In genomic region chr12:8630131-8630530, GRCh38 we compare ENCODE assay signal across 17 cellular contexts. TPM values are rescaled to one million over a fixed set of nuclear protein-coding genes. Genes with fewer than 3 reads are reported as not detected.
DNase-seq lines count a peak whose midpoint lies in the region; ATAC-seq and TF ChIP-seq lines count a peak whose summit lies in the region.
"Had no signal": no experiment of that assay in that cellular context is flagged by ENCODE, and none has a peak within 500 bp of the region (broad histone marks: within the 10 kb centered on the region; RNA-seq: fewer than 3 reads in every experiment).

No MANE protein-coding gene starts in this region.

- H3K27me3 Mint-ChIP-seq in stimulated activated memory B cell treated with anti-CD40 and anti-IgM and Interleukin-4, amounts not matched to agents 10 μg/mL and 1 μg/mL and 100 μg/mL, for 72 hours, result no peaks in the 10 kb centered on the region

- no peak for TF ChIP-seq CTCF in brain microvascular endothelial cell (IDR thresholded peaks at IDR 0.05; ENCODE audit: low read depth, low read length, missing control alignments)

- H3K4me3 Mint-ChIP-seq in stimulated activated memory B cell treated with anti-CD40 and anti-IgM and Interleukin-4, amounts not matched to agents 10 μg/mL and 1 μg/mL and 100 μg/mL, for 72 hours, result no peak overlapping the region

- in situ Hi-C loops in brain microvascular endothelial cell (cut with HindIII; ENCODE audit: low pct_ligation_motif_present, low sequenced_read_pairs), result no loop called here

- DNase-seq in brain microvascular endothelial cell, result no peak
- no peak for DNase-seq in inferior parietal cortex (ENCODE audit: extremely low spot score)
- DNase-seq in mesenteric fat pad (ENCODE audit: low spot score), result no peak
- no peak for DNase-seq in SKM-1 (lab: John Stamatoyannopoulos, UW; ENCODE audit: unreplicated experiment)
- DNase-seq: Caco-2, NCI-H146, NCI-H2107, NCI-H226, NCI-H526 treated with DMSO at 0.1 percent for 48 hours had no signal

- H3K4me1 Mint-ChIP-seq in stimulated activated memory B cell treated with anti-CD40 and anti-IgM and Interleukin-4, amounts not matched to agents 10 μg/mL and 1 μg/mL and 100 μg/mL, for 72 hours, result peaks cover 20% of the 10 kb centered on the region

- ATAC-seq in GM18517 (IDR thresholded peaks at IDR 0.05; ENCODE audit: unreplicated experiment), result peak; percentile 5
- peak; percentile 5 for ATAC-seq in HG03354 (IDR thresholded peaks at IDR 0.05; ENCODE audit: poor library complexity, severe bottlenecking, unreplicated experiment)
- no peak for ATAC-seq in stimulated activated memory B cell treated with anti-CD40 and anti-IgM and Interleukin-4, amounts not matched to agents 10 μg/mL and 1 μg/mL and 100 μg/mL, for 72 hours
- no peak for ATAC-seq in HG02610 (IDR thresholded peaks at IDR 0.05; ENCODE audit: unreplicated experiment)

- H3K9me3 Mint-ChIP-seq in stimulated activated memory B cell treated with anti-CD40 and anti-IgM and Interleukin-4, amounts not matched to agents 10 μg/mL and 1 μg/mL and 100 μg/mL, for 72 hours, result no peaks in the 10 kb centered on the region

- H3K4me3 ChIP-seq in brain microvascular endothelial cell (ENCODE audit: low read depth, low read length), result no peak overlapping the region
- H3K4me3 ChIP-seq: A549, SK-N-MC had no signal

- H3K36me3 ChIP-seq in brain microvascular endothelial cell (replicated peaks), result no peaks in the 10 kb centered on the region

- peak overlapping the region; percentile 81 for H3K27ac Mint-ChIP-seq in stimulated activated memory B cell treated with anti-CD40 and anti-IgM and Interleukin-4, amounts not matched to agents 10 μg/mL and 1 μg/mL and 100 μg/mL, for 72 hours

- no peaks in the 10 kb centered on the region for H3K36me3 Mint-ChIP-seq in stimulated activated memory B cell treated with anti-CD40 and anti-IgM and Interleukin-4, amounts not matched to agents 10 μg/mL and 1 μg/mL and 100 μg/mL, for 72 hours

- H3K27ac ChIP-seq in brain microvascular endothelial cell, result peak overlapping the region; percentile 46
- H3K27ac ChIP-seq: SK-N-MC had no signal

- H3K27me3 ChIP-seq in brain microvascular endothelial cell (replicated peaks), result no peaks in the 10 kb centered on the region

RNA-seq across cellular contexts. Expression of gene AICDA, which starts 17.5 kb away (rescaled TPM):
- not detected for total RNA-seq in mesenteric fat pad
- total RNA-seq: Caco-2, H1, HT1080 had no signal

RNA-seq across cellular contexts. Expression of gene MFAP5, which starts 32.5 kb away (rescaled TPM):
- 147 TPM for total RNA-seq in mesenteric fat pad
- total RNA-seq: HT1080 had no signal

Comparison
In these comparisons a context has a peak if more than half of its experiments do, and no peak if none do; other contexts are left out.
1. ATAC-seq: peak in GM18517 (single experiment) and HG03354 (single experiment); none in stimulated activated memory B cell treated with anti-CD40 and anti-IgM and Interleukin-4, amounts not matched to agents 10 μg/mL and 1 μg/mL and 100 μg/mL, for 72 hours (single experiment) and HG02610 (single experiment).